ENCODE assay signal across 11 cellular contexts in genomic region chr2:47345584-47345913, GRCh38. TPM values are rescaled to one million over a fixed set of nuclear protein-coding genes. Genes with fewer than 3 reads are reported as not detected.
DNase-seq lines count a peak whose midpoint lies in the region; ATAC-seq and TF ChIP-seq lines count a peak whose summit lies in the region.
"Had no signal": no experiment of that assay in that cellular context is flagged by ENCODE, and none has a peak within 500 bp of the region (broad histone marks: within the 10 kb centered on the region; RNA-seq: fewer than 3 reads in every experiment).

No MANE protein-coding gene starts in this region.

- CTCF ChIA-PET in PC-3 (lab: Charles Lee), result interaction anchor here (1.3 kb wide), 1 partner anchor 43 kb away, joined by 3 read pairs; no protein-coding TSS in a partner anchor
- CTCF ChIA-PET in CD4-positive, alpha-beta memory T cell (lab: Charles Lee; ENCODE audit: partially characterized antibody), result interaction anchor here (0.8 kb wide), 1 partner anchor 11 kb away, joined by 3 read pairs; no protein-coding TSS in a partner anchor

- H3K27me3 ChIP-seq in PC-3 (ENCODE audit: low read length), result no peaks in the 10 kb centered on the region
- no peaks in the 10 kb centered on the region for H3K27me3 ChIP-seq in CD4-positive, alpha-beta memory T cell (ENCODE audit: insufficient read depth, low read length)

- no peaks in the 10 kb centered on the region for H3K79me2 ChIP-seq in PC-3 (ENCODE audit: low read length)

- H4K20me1 ChIP-seq in PC-3 (ENCODE audit: low read length), result no peaks in the 10 kb centered on the region

- peak overlapping the region; percentile 76 for H2AFZ ChIP-seq in PC-3 (ENCODE audit: low read length)

- peak overlapping the region; percentile 84 for H3K4me2 ChIP-seq in PC-3 (ENCODE audit: low read length)

- H3K4me1 Mint-ChIP-seq in glutamatergic neuron (ENCODE audit: low read depth, unreplicated experiment), result peaks cover 4% of the 10 kb centered on the region
- peaks cover 3 to 13% (median 5%) of the 10 kb centered on the region in 4 donors for H3K4me1 Mint-ChIP-seq in CD4-positive, alpha-beta memory T cell

- no peaks in the 10 kb centered on the region for H3K9me2 ChIP-seq in PC-3 (replicated peaks; ENCODE audit: low read length)

- DNase-seq in DMS53 treated with DMSO at 0.1 percent for 48 hours (lab: John Stamatoyannopoulos, UW; ENCODE audit: unreplicated experiment) (peak; percentile 69), PC-3 (no peak), glutamatergic neuron (no peak), sciatic nerve (ENCODE audit: low spot score) (no peak), DMS79 treated with DMSO at 0.1 percent for 48 hours (lab: John Stamatoyannopoulos, UW) (no peak)
- no peak for DNase-seq in stimulated activated CD4-positive, alpha-beta T cell treated with anti-CD3 and anti-CD28 coated beads, Interleukin-4, amount 100 ng/mL, for 4 hours
- no peak for DNase-seq in CD4-positive, alpha-beta memory T cell
- DNase-seq: activated CD8-positive, alpha-beta memory T cell treated with anti-CD3 and anti-CD28 coated beads for 24 hours; effector memory CD8-positive, alpha-beta T cell; NCI-H226 had no signal

- H3K27ac Mint-ChIP-seq in glutamatergic neuron (ENCODE audit: unreplicated experiment), result peak overlapping the region; percentile 100
- no peak overlapping the region for H3K27ac Mint-ChIP-seq in CD4-positive, alpha-beta memory T cell
- H3K27ac Mint-ChIP-seq: effector memory CD8-positive, alpha-beta T cell had no signal

- no peaks in the 10 kb centered on the region for H3F3A ChIP-seq in PC-3 (ENCODE audit: low read length, unreplicated experiment)

- H3K4me3 ChIP-seq in PC-3 (ENCODE audit: low read length), result peak overlapping the region; percentile 79
- H3K4me3 ChIP-seq in CD4-positive, alpha-beta memory T cell (ENCODE audit: low read length in 2 of 2), result no peak overlapping the region

- peak overlapping the region; percentile 60 for H3K9ac ChIP-seq in PC-3 (ENCODE audit: low read length)

- H3K36me3 ChIP-seq in PC-3 (ENCODE audit: low read depth, low read length), result no peaks in the 10 kb centered on the region
- H3K36me3 ChIP-seq in CD4-positive, alpha-beta memory T cell (ENCODE audit: insufficient read depth, low read length), result no peaks in the 10 kb centered on the region

- no peak for TF ChIP-seq CTCF in PC-3 (conservative IDR thresholded peaks at IDR 0.05; ENCODE audit: low read depth, low read length)
- TF ChIP-seq CTCF in glutamatergic neuron (IDR thresholded peaks at IDR 0.05; ENCODE audit: partially characterized antibody, unreplicated experiment), result no peak

- POLR2A ChIA-PET in PC-3 (lab: Charles Lee; ENCODE audit: unreplicated experiment), result no interaction called here
- POLR2A ChIA-PET in CD4-positive, alpha-beta memory T cell (lab: Charles Lee; ENCODE audit: partially characterized antibody), result no interaction called here

- ATAC-seq in PC-3 (no peak), sciatic nerve (peak; percentile 9), HG02973 (IDR thresholded peaks at IDR 0.05; ENCODE audit: unreplicated experiment) (no peak)
- ATAC-seq: effector memory CD8-positive, alpha-beta T cell had no signal

- peak overlapping the region; percentile 70 for H3K27ac ChIP-seq in PC-3 (ENCODE audit: low read length)
- no peak overlapping the region for H3K27ac ChIP-seq in CD4-positive, alpha-beta memory T cell (ENCODE audit: low read depth, low read length)

- no peaks in the 10 kb centered on the region for H3K9me3 ChIP-seq in PC-3 (ENCODE audit: low read length)
- H3K9me3 ChIP-seq in CD4-positive, alpha-beta memory T cell (ENCODE audit: control insufficient read depth in 1 of 2, low read length in 2 of 2), result no peaks in the 10 kb centered on the region

- BruUV-seq in PC-3 (replicated peaks; lab: Mats Ljungman, UMichigan), result no TSS peak

- H3K4me1 ChIP-seq in PC-3 (ENCODE audit: insufficient read depth, low read length), result peaks cover 29% of the 10 kb centered on the region
- peaks cover 6% of the 10 kb centered on the region for H3K4me1 ChIP-seq in CD4-positive, alpha-beta memory T cell (ENCODE audit: insufficient read depth, low read length)

- peaks cover 6% of the 10 kb centered on the region for H3K27me3 Mint-ChIP-seq in glutamatergic neuron (ENCODE audit: unreplicated experiment)
- peaks cover 16 to 17% of the 10 kb centered on the region in 2 donors for H3K27me3 Mint-ChIP-seq in CD4-positive, alpha-beta memory T cell

- H3K36me3 Mint-ChIP-seq in glutamatergic neuron (ENCODE audit: unreplicated experiment), result peaks cover 4% of the 10 kb centered on the region
- H3K36me3 Mint-ChIP-seq in CD4-positive, alpha-beta memory T cell, result no peaks in the 10 kb centered on the region

- peaks cover 12% of the 10 kb centered on the region for H3K9me3 Mint-ChIP-seq in glutamatergic neuron (ENCODE audit: unreplicated experiment)
- no peaks in the 10 kb centered on the region for H3K9me3 Mint-ChIP-seq in CD4-positive, alpha-beta memory T cell
- H3K9me3 Mint-ChIP-seq: effector memory CD8-positive, alpha-beta T cell had no signal

- intact Hi-C loops in PC-3 (cut with micrococcal nuclease) (loop anchor here (1.0 kb wide), 1 partner anchor 9 kb away; no protein-coding TSS in a partner anchor), sciatic nerve (cut with DNase I) (no loop called here)
- intact Hi-C loops in CD4-positive, alpha-beta memory T cell (cut with micrococcal nuclease), result no loop called here

- peak overlapping the region; percentile 87 for H3K4me3 Mint-ChIP-seq in glutamatergic neuron (ENCODE audit: unreplicated experiment)
- peak overlapping the region in 2 of 8 donors; percentile 34 to 46 for H3K4me3 Mint-ChIP-seq in CD4-positive, alpha-beta memory T cell

RNA-seq across cellular contexts. Expression of gene EPCAM, which starts 23.6 kb away (rescaled TPM):
- total RNA-seq in PC-3 (2014; rRNA removed) (223 and 235 TPM in 2 replicates), glutamatergic neuron (ENCODE audit: unreplicated experiment) (5.3 TPM), sciatic nerve (0.89 TPM)
- total RNA-seq in CD4-positive, alpha-beta memory T cell, result not detected
- not detected for polyA plus RNA-seq in CD4-positive, alpha-beta memory T cell

RNA-seq across cellular contexts. Expression of gene MSH2, which starts 57.4 kb away (rescaled TPM):
- total RNA-seq in PC-3 (2014; rRNA removed) (69.2 and 70.7 TPM in 2 replicates), glutamatergic neuron (ENCODE audit: unreplicated experiment) (27.9 TPM), sciatic nerve (25.1 TPM)
- 10 to 100 TPM; 26.2 to 26.4 TPM for total RNA-seq in CD4-positive, alpha-beta memory T cell
- 10 to 100 TPM; 26.1 to 30.5 TPM for polyA plus RNA-seq in CD4-positive, alpha-beta memory T cell

Comparison
In these comparisons a context has a peak if more than half of its experiments do, and no peak if none do; other contexts are left out.
1. RNA of gene EPCAM, which starts 23.6 kb away (total RNA-seq): 223 to 235 TPM in PC-3; 5.3 TPM in glutamatergic neuron (single experiment), 0.89 TPM in sciatic nerve (single experiment) and not detected in CD4-positive, alpha-beta memory T cell; every median in the first group is over 10 times any median in the second.